ENCODE assay signal across 24 cellular contexts in the genomic region with DNA sequence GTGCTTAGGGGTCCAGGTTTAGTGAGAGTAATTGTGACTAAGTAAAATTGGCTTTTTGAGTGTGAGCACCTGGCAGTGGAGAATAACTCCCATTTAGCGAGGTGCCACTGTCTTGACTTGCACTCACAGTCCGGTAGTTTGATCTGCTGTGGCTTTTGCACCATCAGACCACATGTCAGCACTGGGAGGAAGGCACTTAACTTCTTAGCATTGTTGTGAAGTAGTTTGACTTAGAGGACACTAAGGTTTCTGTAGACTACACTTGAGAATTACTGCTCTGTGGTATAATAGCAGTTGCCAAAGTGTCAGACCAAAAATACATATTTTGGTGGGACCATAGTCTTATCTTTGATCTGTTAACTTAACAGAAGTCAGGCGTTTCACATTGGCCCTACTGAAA.
"Had no signal": no experiment of that assay in that cellular context is flagged by ENCODE, and none has a peak within 500 bp of the region (broad histone marks: within the 10 kb centered on the region; RNA-seq: fewer than 3 reads in every experiment).

No MANE protein-coding gene starts in this region.

- H3K9me3 Mint-ChIP-seq: activated B cell treated with CpG ODN at 0.5 μM for 24 hours; activated CD4-positive, alpha-beta T cell treated with anti-CD3 and anti-CD28 coated beads, Interleukin-2, amount 10 ng/mL, durations not matched to agents 24 days and 14 days; activated naive CD4-positive, alpha-beta T cell treated with anti-CD3 and anti-CD28 coated beads for 36 hours; activated T-helper 17 cell treated with anti-CD3 and anti-CD28 coated beads, Interleukin-2, amount 50 U/mL, for 72 hours had no signal

- ATAC-seq: activated T-helper 17 cell treated with anti-CD3 and anti-CD28 coated beads, Interleukin-2, amount 50 U/mL, for 72 hours had no signal

- H3K9me3 ChIP-seq: adrenal gland, MG63 had no signal

- FAIRE-seq: TTC549 had no signal

- DNase-seq: activated B cell treated with CpG ODN at 0.5 μM for 24 hours; activated CD4-positive, alpha-beta T cell treated with anti-CD3 and anti-CD28 coated beads for 1 hour; activated CD4-positive, alpha-beta T cell treated with anti-CD3 and anti-CD28 coated beads, Interleukin-2, amount 10 ng/mL, durations not matched to agents 24 days and 14 days; activated CD4-positive, alpha-beta T cell treated with anti-CD3 and anti-CD28 coated beads, Interleukin-2, amount 50 U/mL, for 48 hours; activated gamma-delta T cell; activated naive CD4-positive, alpha-beta T cell treated with anti-CD3 and anti-CD28 coated beads for 36 hours; activated T-cell treated with anti-CD3 and anti-CD28 coated beads for 4 hours; adrenal gland; anterior cingulate cortex; MG63; MV-4-11; NCI-H1092 treated with DMSO at 0.1 percent for 48 hours; NCI-H1417 treated with DMSO at 0.1 percent for 48 hours; NCI-H1694 treated with DMSO at 0.1 percent for 48 hours; NCI-H2081 treated with DMSO at 0.1 percent for 48 hours; NCI-H2171 treated with DMSO at 0.1 percent for 48 hours; NCI-H226; NCI-H526 treated with DMSO at 0.1 percent for 48 hours; NCI-H82; SIG-M5; T1000 had no signal

- H3K27ac ChIP-seq: adrenal gland had no signal

- H3K4me3 Mint-ChIP-seq: activated B cell treated with CpG ODN at 0.5 μM for 24 hours; activated CD4-positive, alpha-beta T cell treated with anti-CD3 and anti-CD28 coated beads, Interleukin-2, amount 10 ng/mL, durations not matched to agents 24 days and 14 days; activated naive CD4-positive, alpha-beta T cell treated with anti-CD3 and anti-CD28 coated beads for 36 hours; activated naive CD8-positive, alpha-beta T cell; activated T-helper 17 cell treated with anti-CD3 and anti-CD28 coated beads, Interleukin-2, amount 50 U/mL, for 72 hours had no signal

- H3K27me3 ChIP-seq: adrenal gland, MG63 had no signal

- H3K4me1 ChIP-seq: adrenal gland had no signal

- H3K27me3 Mint-ChIP-seq: activated B cell treated with CpG ODN at 0.5 μM for 24 hours; activated CD4-positive, alpha-beta T cell treated with anti-CD3 and anti-CD28 coated beads, Interleukin-2, amount 10 ng/mL, durations not matched to agents 24 days and 14 days; activated naive CD8-positive, alpha-beta T cell; activated T-helper 17 cell treated with anti-CD3 and anti-CD28 coated beads, Interleukin-2, amount 50 U/mL, for 72 hours had no signal

- H3K36me3 Mint-ChIP-seq: activated naive CD8-positive, alpha-beta T cell had no signal

- H3K27ac Mint-ChIP-seq: activated B cell treated with CpG ODN at 0.5 μM for 24 hours; activated CD4-positive, alpha-beta T cell treated with anti-CD3 and anti-CD28 coated beads, Interleukin-2, amount 10 ng/mL, durations not matched to agents 24 days and 14 days; activated naive CD4-positive, alpha-beta T cell treated with anti-CD3 and anti-CD28 coated beads for 36 hours; activated naive CD8-positive, alpha-beta T cell; activated T-helper 17 cell treated with anti-CD3 and anti-CD28 coated beads, Interleukin-2, amount 50 U/mL, for 72 hours had no signal

- H3K4me3 ChIP-seq: adrenal gland, MG63 had no signal
